In genomic region chr1:109476825-109477224, GRCh38 we compare ENCODE assay signal across 30 cellular contexts. TPM values are rescaled to one million over a fixed set of nuclear protein-coding genes. Genes with fewer than 3 reads are reported as not detected.
"Had no signal": no experiment of that assay in that cellular context is flagged by ENCODE, and none has a peak within 500 bp of the region (broad histone marks: within the 10 kb centered on the region; RNA-seq: fewer than 3 reads in every experiment).

No MANE protein-coding gene starts in this region.

- H3K36me3 Mint-ChIP-seq: activated naive CD8-positive, alpha-beta T cell; immature natural killer cell; stimulated activated naive B cell treated with anti-CD40 and anti-IgM and Interleukin-4, amounts not matched to agents 10 μg/mL and 1 μg/mL and 100 μg/mL, for 72 hours had no signal

- H3K27me3 ChIP-seq: adrenal gland, ascending aorta, upper lobe of right lung had no signal

- H3K4me2 ChIP-seq: hepatocyte had no signal

- H3K79me2 ChIP-seq: hepatocyte, parathyroid adenoma had no signal

- H3K4me3 ChIP-seq: adrenal gland, ascending aorta, hepatocyte, lower lobe of right lung, mucosa of descending colon, thoracic aorta, upper lobe of right lung had no signal

- H3K9ac ChIP-seq: parathyroid adenoma had no signal

- H3K4me3 Mint-ChIP-seq: activated naive CD8-positive, alpha-beta T cell; activated T-cell treated with anti-CD3 and anti-CD28 coated beads, Interleukin-2, amount 50 U/mL, for 24 hours; activated T-helper 17 cell treated with anti-CD3 and anti-CD28 coated beads, Interleukin-2, amount 50 U/mL, for 72 hours; immature natural killer cell; nephron progenitor cell; stimulated activated naive B cell treated with anti-CD40 and anti-IgM and Interleukin-4, amounts not matched to agents 10 μg/mL and 1 μg/mL and 100 μg/mL, for 72 hours; T-helper 17 cell had no signal

- H3K27ac ChIP-seq: adrenal gland, ascending aorta, brain microvascular endothelial cell, hepatocyte, lower lobe of right lung, parathyroid adenoma, thoracic aorta, upper lobe of right lung had no signal

- H3K9me3 Mint-ChIP-seq: activated T-cell treated with anti-CD3 and anti-CD28 coated beads, Interleukin-2, amount 50 U/mL, for 24 hours; activated T-helper 17 cell treated with anti-CD3 and anti-CD28 coated beads, Interleukin-2, amount 50 U/mL, for 72 hours; immature natural killer cell; nephron progenitor cell; stimulated activated naive B cell treated with anti-CD40 and anti-IgM and Interleukin-4, amounts not matched to agents 10 μg/mL and 1 μg/mL and 100 μg/mL, for 72 hours had no signal

- H3K4me1 ChIP-seq: adrenal gland, ascending aorta, lower lobe of right lung, parathyroid adenoma, upper lobe of right lung had no signal

- DNase-seq: activated CD4-positive, alpha-beta T cell treated with anti-CD3 and anti-CD28 coated beads for 4 hours; activated CD4-positive, alpha-beta T cell treated with anti-CD3 and anti-CD28 coated beads, Interleukin-2, amount 50 U/mL, for 48 hours; activated CD4-positive, CD25-positive, alpha-beta regulatory T cell; activated naive CD4-positive, alpha-beta T cell; activated T-cell treated with anti-CD3 and anti-CD28 coated beads, Interleukin-2, amount 50 U/mL, for 24 hours; brain microvascular endothelial cell; caudate nucleus; dermis blood vessel endothelial cell; effector memory CD4-positive, alpha-beta T cell; foreskin melanocyte; glutamatergic neuron; immature natural killer cell; lower lobe of right lung; mesendoderm; mucosa of descending colon; nephron progenitor cell; small intestine; stimulated activated CD4-positive, alpha-beta T cell treated with anti-CD3 and anti-CD28 coated beads, Interleukin-2, amount 100 ng/mL, for 24 hours; stimulated activated naive B cell treated with anti-CD40 and anti-IgM and Interleukin-4, amounts not matched to agents 10 μg/mL and 1 μg/mL and 100 μg/mL, for 72 hours; T-helper 17 cell; upper lobe of right lung had no signal

- H3K4me1 Mint-ChIP-seq: immature natural killer cell; nephron progenitor cell; stimulated activated naive B cell treated with anti-CD40 and anti-IgM and Interleukin-4, amounts not matched to agents 10 μg/mL and 1 μg/mL and 100 μg/mL, for 72 hours had no signal

- H3K9me3 ChIP-seq: adrenal gland, ascending aorta, lower lobe of right lung, mucosa of descending colon, thoracic aorta, upper lobe of right lung had no signal

- H2AFZ ChIP-seq: hepatocyte, parathyroid adenoma had no signal

- H3K27ac Mint-ChIP-seq: activated naive CD8-positive, alpha-beta T cell; activated T-cell treated with anti-CD3 and anti-CD28 coated beads, Interleukin-2, amount 50 U/mL, for 24 hours; activated T-helper 17 cell treated with anti-CD3 and anti-CD28 coated beads, Interleukin-2, amount 50 U/mL, for 72 hours; immature natural killer cell; nephron progenitor cell; stimulated activated naive B cell treated with anti-CD40 and anti-IgM and Interleukin-4, amounts not matched to agents 10 μg/mL and 1 μg/mL and 100 μg/mL, for 72 hours; T-helper 17 cell had no signal

- ATAC-seq: activated T-helper 17 cell treated with anti-CD3 and anti-CD28 coated beads, Interleukin-2, amount 50 U/mL, for 72 hours; left lobe of liver; lower lobe of right lung; mucosa of descending colon; sciatic nerve; stimulated activated naive B cell treated with anti-CD40 and anti-IgM and Interleukin-4, amounts not matched to agents 10 μg/mL and 1 μg/mL and 100 μg/mL, for 72 hours; T-helper 17 cell had no signal

- H3K36me3 ChIP-seq: brain microvascular endothelial cell, lower lobe of right lung, upper lobe of right lung had no signal

RNA-seq across cellular contexts. Expression of gene SYPL2, which starts 10.5 kb away (rescaled TPM):
- total RNA-seq: activated T-helper 17 cell treated with anti-CD3 and anti-CD28 coated beads, Interleukin-2, amount 50 U/mL, for 72 hours; dermis blood vessel endothelial cell; T-helper 17 cell had no signal
